Comparison of ENCODE assay signal across 1 cellular context in the genomic region with DNA sequence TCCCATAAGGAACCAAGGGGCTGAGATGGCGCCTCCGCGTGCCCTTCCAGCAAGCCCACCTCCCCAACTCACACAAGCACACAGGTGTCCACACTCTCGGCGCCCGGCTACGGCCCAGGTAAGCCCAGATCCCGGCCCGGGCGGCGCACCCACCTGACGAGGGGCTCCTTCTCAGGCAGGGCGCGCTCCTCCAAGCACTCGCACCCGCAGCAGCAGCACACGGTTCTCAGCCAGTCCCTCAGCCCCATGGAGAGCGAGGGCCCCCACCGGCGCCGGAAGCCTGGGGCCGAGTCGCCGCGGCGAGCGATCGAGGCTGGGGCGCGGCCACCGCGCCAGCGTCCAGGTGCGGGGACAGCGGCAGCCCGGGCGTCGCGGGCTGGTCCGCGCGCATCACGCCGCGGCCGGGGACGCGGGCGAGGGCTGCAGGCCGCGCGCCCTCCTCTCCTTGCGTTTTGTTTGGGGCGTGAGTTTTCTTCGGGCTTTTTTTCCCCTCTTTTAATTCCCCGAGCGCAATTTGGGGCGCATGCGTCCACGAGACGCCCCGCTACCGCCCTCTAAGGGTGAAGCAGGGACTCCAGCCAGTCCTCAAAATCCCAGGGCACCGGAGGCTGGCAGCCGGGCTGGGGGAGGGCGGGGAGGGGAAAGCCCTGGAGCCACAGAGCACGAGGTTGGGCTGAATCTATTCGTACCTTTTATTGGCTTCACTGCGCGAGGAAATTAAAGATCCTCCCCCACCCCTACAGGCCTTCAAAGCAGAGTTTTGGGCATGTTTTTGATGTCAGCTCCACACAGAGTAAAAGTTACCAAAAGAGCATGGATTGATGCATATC.
TF ChIP-seq lines count a peak whose summit lies in the region.

A gene with protein sequence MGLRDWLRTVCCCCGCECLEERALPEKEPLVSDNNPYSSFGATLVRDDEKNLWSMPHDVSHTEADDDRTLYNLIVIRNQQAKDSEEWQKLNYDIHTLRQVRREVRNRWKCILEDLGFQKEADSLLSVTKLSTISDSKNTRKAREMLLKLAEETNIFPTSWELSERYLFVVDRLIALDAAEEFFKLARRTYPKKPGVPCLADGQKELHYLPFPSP (minus strand): TSS at position 472 of the 830 bp plus-strand sequence. CDS start 224 bp downstream, at position 248.

TF ChIP-seq in GM12878, 131 proteins besides CTCF, POLR2A, EP300 and RAD21 (continued from another document and continues in another):
- TF ChIP-seq, protein P1, sequence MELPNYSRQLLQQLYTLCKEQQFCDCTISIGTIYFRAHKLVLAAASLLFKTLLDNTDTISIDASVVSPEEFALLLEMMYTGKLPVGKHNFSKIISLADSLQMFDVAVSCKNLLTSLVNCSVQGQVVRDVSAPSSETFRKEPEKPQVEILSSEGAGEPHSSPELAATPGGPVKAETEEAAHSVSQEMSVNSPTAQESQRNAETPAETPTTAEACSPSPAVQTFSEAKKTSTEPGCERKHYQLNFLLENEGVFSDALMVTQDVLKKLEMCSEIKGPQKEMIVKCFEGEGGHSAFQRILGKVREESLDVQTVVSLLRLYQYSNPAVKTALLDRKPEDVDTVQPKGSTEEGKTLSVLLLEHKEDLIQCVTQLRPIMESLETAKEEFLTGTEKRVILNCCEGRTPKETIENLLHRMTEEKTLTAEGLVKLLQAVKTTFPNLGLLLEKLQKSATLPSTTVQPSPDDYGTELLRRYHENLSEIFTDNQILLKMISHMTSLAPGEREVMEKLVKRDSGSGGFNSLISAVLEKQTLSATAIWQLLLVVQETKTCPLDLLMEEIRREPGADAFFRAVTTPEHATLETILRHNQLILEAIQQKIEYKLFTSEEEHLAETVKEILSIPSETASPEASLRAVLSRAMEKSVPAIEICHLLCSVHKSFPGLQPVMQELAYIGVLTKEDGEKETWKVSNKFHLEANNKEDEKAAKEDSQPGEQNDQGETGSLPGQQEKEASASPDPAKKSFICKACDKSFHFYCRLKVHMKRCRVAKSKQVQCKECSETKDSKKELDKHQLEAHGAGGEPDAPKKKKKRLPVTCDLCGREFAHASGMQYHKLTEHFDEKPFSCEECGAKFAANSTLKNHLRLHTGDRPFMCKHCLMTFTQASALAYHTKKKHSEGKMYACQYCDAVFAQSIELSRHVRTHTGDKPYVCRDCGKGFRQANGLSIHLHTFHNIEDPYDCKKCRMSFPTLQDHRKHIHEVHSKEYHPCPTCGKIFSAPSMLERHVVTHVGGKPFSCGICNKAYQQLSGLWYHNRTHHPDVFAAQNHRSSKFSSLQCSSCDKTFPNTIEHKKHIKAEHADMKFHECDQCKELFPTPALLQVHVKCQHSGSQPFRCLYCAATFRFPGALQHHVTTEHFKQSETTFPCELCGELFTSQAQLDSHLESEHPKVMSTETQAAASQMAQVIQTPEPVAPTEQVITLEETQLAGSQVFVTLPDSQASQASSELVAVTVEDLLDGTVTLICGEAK (IDR thresholded peaks at IDR 0.05; ENCODE audit: borderline replicate concordance): no peak
- TF ChIP-seq SIN3A (IDR thresholded peaks at IDR 0.05; ENCODE audit: low read depth, low read length): no peak
- no peak for TF ChIP-seq ZNF384 (IDR thresholded peaks at IDR 0.05; ENCODE audit: borderline replicate concordance, low read depth, low read length)
- no peak for TF ChIP-seq POLR2AphosphoS2 (IDR thresholded peaks at IDR 0.05; ENCODE audit: low read depth, low read length)
- TF ChIP-seq ZNF217 (IDR thresholded peaks at IDR 0.05): peak; percentile 89
- 0 out of 2 replicates have a peak, but pooled peaks have one; percentile 36 for TF ChIP-seq ZNF207 (IDR thresholded peaks at IDR 0.05; ENCODE audit: borderline replicate concordance)
- no peak for TF ChIP-seq HDAC6 (IDR thresholded peaks at IDR 0.05; ENCODE audit: unreplicated experiment)
- TF ChIP-seq, protein P2, sequence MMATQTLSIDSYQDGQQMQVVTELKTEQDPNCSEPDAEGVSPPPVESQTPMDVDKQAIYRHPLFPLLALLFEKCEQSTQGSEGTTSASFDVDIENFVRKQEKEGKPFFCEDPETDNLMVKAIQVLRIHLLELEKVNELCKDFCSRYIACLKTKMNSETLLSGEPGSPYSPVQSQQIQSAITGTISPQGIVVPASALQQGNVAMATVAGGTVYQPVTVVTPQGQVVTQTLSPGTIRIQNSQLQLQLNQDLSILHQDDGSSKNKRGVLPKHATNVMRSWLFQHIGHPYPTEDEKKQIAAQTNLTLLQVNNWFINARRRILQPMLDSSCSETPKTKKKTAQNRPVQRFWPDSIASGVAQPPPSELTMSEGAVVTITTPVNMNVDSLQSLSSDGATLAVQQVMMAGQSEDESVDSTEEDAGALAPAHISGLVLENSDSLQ (IDR thresholded peaks at IDR 0.05): no peak
- no peak for TF ChIP-seq STAT1 (conservative IDR thresholded peaks at IDR 0.05)
- TF ChIP-seq, protein P3, sequence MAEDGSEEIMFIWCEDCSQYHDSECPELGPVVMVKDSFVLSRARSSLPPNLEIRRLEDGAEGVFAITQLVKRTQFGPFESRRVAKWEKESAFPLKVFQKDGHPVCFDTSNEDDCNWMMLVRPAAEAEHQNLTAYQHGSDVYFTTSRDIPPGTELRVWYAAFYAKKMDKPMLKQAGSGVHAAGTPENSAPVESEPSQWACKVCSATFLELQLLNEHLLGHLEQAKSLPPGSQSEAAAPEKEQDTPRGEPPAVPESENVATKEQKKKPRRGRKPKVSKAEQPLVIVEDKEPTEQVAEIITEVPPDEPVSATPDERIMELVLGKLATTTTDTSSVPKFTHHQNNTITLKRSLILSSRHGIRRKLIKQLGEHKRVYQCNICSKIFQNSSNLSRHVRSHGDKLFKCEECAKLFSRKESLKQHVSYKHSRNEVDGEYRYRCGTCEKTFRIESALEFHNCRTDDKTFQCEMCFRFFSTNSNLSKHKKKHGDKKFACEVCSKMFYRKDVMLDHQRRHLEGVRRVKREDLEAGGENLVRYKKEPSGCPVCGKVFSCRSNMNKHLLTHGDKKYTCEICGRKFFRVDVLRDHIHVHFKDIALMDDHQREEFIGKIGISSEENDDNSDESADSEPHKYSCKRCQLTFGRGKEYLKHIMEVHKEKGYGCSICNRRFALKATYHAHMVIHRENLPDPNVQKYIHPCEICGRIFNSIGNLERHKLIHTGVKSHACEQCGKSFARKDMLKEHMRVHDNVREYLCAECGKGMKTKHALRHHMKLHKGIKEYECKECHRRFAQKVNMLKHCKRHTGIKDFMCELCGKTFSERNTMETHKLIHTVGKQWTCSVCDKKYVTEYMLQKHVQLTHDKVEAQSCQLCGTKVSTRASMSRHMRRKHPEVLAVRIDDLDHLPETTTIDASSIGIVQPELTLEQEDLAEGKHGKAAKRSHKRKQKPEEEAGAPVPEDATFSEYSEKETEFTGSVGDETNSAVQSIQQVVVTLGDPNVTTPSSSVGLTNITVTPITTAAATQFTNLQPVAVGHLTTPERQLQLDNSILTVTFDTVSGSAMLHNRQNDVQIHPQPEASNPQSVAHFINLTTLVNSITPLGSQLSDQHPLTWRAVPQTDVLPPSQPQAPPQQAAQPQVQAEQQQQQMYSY (CRISPR knock-in tag; IDR thresholded peaks at IDR 0.05): no peak
- no peak for TF ChIP-seq SP1 (IDR thresholded peaks at IDR 0.05; ENCODE audit: low read depth, low read length)
- TF ChIP-seq SPI1 (IDR thresholded peaks at IDR 0.05; ENCODE audit: borderline replicate concordance, insufficient read depth, low read depth, low read length): no peak
- TF ChIP-seq KAT2A (conservative IDR thresholded peaks at IDR 0.05; ENCODE audit: control insufficient read depth, low read depth, low read length): no peak
- TF ChIP-seq, protein P4, sequence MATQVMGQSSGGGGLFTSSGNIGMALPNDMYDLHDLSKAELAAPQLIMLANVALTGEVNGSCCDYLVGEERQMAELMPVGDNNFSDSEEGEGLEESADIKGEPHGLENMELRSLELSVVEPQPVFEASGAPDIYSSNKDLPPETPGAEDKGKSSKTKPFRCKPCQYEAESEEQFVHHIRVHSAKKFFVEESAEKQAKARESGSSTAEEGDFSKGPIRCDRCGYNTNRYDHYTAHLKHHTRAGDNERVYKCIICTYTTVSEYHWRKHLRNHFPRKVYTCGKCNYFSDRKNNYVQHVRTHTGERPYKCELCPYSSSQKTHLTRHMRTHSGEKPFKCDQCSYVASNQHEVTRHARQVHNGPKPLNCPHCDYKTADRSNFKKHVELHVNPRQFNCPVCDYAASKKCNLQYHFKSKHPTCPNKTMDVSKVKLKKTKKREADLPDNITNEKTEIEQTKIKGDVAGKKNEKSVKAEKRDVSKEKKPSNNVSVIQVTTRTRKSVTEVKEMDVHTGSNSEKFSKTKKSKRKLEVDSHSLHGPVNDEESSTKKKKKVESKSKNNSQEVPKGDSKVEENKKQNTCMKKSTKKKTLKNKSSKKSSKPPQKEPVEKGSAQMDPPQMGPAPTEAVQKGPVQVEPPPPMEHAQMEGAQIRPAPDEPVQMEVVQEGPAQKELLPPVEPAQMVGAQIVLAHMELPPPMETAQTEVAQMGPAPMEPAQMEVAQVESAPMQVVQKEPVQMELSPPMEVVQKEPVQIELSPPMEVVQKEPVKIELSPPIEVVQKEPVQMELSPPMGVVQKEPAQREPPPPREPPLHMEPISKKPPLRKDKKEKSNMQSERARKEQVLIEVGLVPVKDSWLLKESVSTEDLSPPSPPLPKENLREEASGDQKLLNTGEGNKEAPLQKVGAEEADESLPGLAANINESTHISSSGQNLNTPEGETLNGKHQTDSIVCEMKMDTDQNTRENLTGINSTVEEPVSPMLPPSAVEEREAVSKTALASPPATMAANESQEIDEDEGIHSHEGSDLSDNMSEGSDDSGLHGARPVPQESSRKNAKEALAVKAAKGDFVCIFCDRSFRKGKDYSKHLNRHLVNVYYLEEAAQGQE (IDR thresholded peaks at IDR 0.05; ENCODE audit: low read depth, low read length): no peak
- TF ChIP-seq WRNIP1 (IDR thresholded peaks at IDR 0.05; ENCODE audit: borderline replicate concordance, low read depth, low read length): 0 out of 2 replicates have a peak, but pooled peaks have one; percentile 43
- TF ChIP-seq CREM (IDR thresholded peaks at IDR 0.05; ENCODE audit: low read depth): no peak
- no peak for TF ChIP-seq CHD1 (IDR thresholded peaks at IDR 0.05; ENCODE audit: low read depth, low read length)
- TF ChIP-seq MEF2A (IDR thresholded peaks at IDR 0.05; ENCODE audit: insufficient read depth, low read depth, low read length): 0 out of 2 replicates have a peak, but pooled peaks have one; percentile 35
- no peak for TF ChIP-seq SREBF2 (IDR thresholded peaks at IDR 0.05; ENCODE audit: low read length)
- TF ChIP-seq TAF1 (IDR thresholded peaks at IDR 0.05; ENCODE audit: borderline replicate concordance, low read depth, low read length): peak; percentile 22; the same call in 1 of the 2 replicates
- TF ChIP-seq SUZ12 (IDR thresholded peaks at IDR 0.05; ENCODE audit: unreplicated experiment): no peak
- peak; percentile 45 for TF ChIP-seq NRF1 (conservative IDR thresholded peaks at IDR 0.05; ENCODE audit: low read depth, low read length)
- TF ChIP-seq, protein P5, sequence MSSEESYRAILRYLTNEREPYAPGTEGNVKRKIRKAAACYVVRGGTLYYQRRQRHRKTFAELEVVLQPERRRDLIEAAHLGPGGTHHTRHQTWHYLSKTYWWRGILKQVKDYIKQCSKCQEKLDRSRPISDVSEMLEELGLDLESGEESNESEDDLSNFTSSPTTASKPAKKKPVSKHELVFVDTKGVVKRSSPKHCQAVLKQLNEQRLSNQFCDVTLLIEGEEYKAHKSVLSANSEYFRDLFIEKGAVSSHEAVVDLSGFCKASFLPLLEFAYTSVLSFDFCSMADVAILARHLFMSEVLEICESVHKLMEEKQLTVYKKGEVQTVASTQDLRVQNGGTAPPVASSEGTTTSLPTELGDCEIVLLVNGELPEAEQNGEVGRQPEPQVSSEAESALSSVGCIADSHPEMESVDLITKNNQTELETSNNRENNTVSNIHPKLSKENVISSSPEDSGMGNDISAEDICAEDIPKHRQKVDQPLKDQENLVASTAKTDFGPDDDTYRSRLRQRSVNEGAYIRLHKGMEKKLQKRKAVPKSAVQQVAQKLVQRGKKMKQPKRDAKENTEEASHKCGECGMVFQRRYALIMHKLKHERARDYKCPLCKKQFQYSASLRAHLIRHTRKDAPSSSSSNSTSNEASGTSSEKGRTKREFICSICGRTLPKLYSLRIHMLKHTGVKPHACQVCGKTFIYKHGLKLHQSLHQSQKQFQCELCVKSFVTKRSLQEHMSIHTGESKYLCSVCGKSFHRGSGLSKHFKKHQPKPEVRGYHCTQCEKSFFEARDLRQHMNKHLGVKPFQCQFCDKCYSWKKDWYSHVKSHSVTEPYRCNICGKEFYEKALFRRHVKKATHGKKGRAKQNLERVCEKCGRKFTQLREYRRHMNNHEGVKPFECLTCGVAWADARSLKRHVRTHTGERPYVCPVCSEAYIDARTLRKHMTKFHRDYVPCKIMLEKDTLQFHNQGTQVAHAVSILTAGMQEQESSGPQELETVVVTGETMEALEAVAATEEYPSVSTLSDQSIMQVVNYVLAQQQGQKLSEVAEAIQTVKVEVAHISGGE (CRISPR knock-in tag; IDR thresholded peaks at IDR 0.05): no peak
- TF ChIP-seq, protein P6, sequence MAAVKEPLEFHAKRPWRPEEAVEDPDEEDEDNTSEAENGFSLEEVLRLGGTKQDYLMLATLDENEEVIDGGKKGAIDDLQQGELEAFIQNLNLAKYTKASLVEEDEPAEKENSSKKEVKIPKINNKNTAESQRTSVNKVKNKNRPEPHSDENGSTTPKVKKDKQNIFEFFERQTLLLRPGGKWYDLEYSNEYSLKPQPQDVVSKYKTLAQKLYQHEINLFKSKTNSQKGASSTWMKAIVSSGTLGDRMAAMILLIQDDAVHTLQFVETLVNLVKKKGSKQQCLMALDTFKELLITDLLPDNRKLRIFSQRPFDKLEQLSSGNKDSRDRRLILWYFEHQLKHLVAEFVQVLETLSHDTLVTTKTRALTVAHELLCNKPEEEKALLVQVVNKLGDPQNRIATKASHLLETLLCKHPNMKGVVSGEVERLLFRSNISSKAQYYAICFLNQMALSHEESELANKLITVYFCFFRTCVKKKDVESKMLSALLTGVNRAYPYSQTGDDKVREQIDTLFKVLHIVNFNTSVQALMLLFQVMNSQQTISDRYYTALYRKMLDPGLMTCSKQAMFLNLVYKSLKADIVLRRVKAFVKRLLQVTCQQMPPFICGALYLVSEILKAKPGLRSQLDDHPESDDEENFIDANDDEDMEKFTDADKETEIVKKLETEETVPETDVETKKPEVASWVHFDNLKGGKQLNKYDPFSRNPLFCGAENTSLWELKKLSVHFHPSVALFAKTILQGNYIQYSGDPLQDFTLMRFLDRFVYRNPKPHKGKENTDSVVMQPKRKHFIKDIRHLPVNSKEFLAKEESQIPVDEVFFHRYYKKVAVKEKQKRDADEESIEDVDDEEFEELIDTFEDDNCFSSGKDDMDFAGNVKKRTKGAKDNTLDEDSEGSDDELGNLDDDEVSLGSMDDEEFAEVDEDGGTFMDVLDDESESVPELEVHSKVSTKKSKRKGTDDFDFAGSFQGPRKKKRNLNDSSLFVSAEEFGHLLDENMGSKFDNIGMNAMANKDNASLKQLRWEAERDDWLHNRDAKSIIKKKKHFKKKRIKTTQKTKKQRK (IDR thresholded peaks at IDR 0.05; ENCODE audit: low read depth, low read length): no peak
- peak; percentile 71; the same call in 1 of the 2 replicates for TF ChIP-seq RB1 (IDR thresholded peaks at IDR 0.05; ENCODE audit: borderline replicate concordance)
- TF ChIP-seq BACH1 (IDR thresholded peaks at IDR 0.05; ENCODE audit: borderline replicate concordance): peak; percentile 76; the same call in 1 of the 2 replicates
